Comparison of ENCODE assay signal across 19 cellular contexts in the genomic region with DNA sequence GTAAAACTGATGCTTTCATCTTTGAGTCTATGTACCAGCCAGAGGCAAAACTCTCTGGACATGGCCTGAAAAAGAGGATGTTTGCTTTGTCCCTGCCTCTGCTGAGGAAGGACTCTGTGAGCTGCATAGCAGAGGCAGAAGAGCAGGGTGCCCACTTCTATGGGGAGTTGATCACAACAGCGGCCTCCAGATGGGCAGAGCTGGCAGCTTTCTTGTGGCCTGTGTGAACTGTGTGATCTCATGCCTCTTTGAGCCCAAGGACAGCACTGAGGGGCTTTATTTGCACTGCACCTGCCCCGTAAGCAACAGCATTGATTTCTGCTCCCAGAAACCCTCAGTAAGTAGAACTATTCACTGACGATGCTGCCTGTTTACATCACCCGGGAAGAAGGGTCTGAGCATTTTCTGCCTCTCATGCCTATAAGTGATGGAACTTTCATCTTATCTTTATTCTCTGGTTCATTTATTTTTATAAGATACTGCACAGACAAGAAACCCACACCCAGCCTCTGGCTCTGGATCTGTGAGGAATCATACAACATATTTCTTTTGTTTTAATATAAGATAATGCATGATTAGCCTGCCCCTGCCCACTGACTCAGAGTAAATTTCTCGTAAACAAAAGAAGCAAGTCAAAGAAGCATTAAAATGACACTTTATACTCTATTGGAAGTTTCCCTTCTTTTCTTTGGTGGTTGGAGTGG.
A peak's percentile ranks its signal among the peaks of the same experiment; 100 is the strongest.
DNase-seq lines count a peak whose midpoint lies in the region; ATAC-seq and TF ChIP-seq lines count a peak whose summit lies in the region.
"Had no signal": no experiment of that assay in that cellular context is flagged by ENCODE, and none has a peak within 500 bp of the region (broad histone marks: within the 10 kb centered on the region; RNA-seq: fewer than 3 reads in every experiment).

No MANE protein-coding gene starts in this region.

- peaks cover 3% of the 10 kb centered on the region for H3K9me3 ChIP-seq in right cardiac atrium (ENCODE audit: control insufficient read depth, low read length)
- H3K9me3 ChIP-seq: Caco-2 had no signal

- intact Hi-C loops in right cardiac atrium (cut with DNase I): no loop called here

- DNase-seq in M059J (ENCODE audit: low read depth): peak; percentile 31
- DNase-seq in medulla oblongata (ENCODE audit: extremely low spot score): peak; percentile 36
- DNase-seq in substantia nigra (lab: John Stamatoyannopoulos, UW): peak in 34 of 49 donors; percentile 2 to 64 (median 22)
- DNase-seq in right cardiac atrium: no peak
- DNase-seq in coronary artery (ENCODE audit: low spot score): no peak
- DNase-seq in SK-N-DZ (ENCODE audit: low spot score): no peak
- DNase-seq: ACHN; AML-193; Caco-2; CD4-positive, CD25-positive, alpha-beta regulatory T cell; HCEC 1CT; MV-4-11; NCI-H1436; NCI-H2029; NCI-H510A treated with DMSO at 0.1 percent for 48 hours had no signal

- H3K27ac ChIP-seq in cingulate gyrus (ENCODE audit: low read depth, low read length) (peak overlapping the region; percentile 44), substantia nigra (ENCODE audit: low read depth, low read length, poor library complexity, severe bottlenecking) (peak overlapping the region; percentile 47), right cardiac atrium (ENCODE audit: low read length) (no peak overlapping the region), coronary artery (no peak overlapping the region)
- H3K27ac ChIP-seq: SK-N-MC had no signal

- WGBS in right cardiac atrium: 56% methylated on average over 5 of the region's 5 CpGs

- no peaks in the 10 kb centered on the region for H3K4me1 ChIP-seq in right cardiac atrium (ENCODE audit: control insufficient read depth, insufficient read depth, low read length)
- H3K4me1 ChIP-seq: Caco-2 had no signal

- H3K4me3 ChIP-seq in right cardiac atrium (ENCODE audit: low read length): no peak overlapping the region
- H3K4me3 ChIP-seq in coronary artery: no peak overlapping the region
- H3K4me3 ChIP-seq: K562, SK-N-MC had no signal

- no peak for ATAC-seq in HG03521 (IDR thresholded peaks at IDR 0.05; ENCODE audit: unreplicated experiment)
- no peak for ATAC-seq in right cardiac atrium
- ATAC-seq: K562 had no signal

- TF ChIP-seq CTCF in coronary artery (IDR thresholded peaks at IDR 0.05): no peak

- H3K27me3 ChIP-seq in right cardiac atrium (ENCODE audit: control insufficient read depth, insufficient read depth): no peaks in the 10 kb centered on the region

Comparison
In these comparisons a context has a peak if more than half of its experiments do, and no peak if none do; other contexts are left out.
1. DNase-seq: peak in M059J (single experiment), medulla oblongata (single experiment) and substantia nigra (34 of 49); none in right cardiac atrium (0 of 3), coronary artery (single experiment) and SK-N-DZ (single experiment).
2. H3K27ac ChIP-seq: peak in cingulate gyrus (single experiment) and substantia nigra (single experiment); none in right cardiac atrium (single experiment) and coronary artery (0 of 2).